In the genomic region with DNA sequence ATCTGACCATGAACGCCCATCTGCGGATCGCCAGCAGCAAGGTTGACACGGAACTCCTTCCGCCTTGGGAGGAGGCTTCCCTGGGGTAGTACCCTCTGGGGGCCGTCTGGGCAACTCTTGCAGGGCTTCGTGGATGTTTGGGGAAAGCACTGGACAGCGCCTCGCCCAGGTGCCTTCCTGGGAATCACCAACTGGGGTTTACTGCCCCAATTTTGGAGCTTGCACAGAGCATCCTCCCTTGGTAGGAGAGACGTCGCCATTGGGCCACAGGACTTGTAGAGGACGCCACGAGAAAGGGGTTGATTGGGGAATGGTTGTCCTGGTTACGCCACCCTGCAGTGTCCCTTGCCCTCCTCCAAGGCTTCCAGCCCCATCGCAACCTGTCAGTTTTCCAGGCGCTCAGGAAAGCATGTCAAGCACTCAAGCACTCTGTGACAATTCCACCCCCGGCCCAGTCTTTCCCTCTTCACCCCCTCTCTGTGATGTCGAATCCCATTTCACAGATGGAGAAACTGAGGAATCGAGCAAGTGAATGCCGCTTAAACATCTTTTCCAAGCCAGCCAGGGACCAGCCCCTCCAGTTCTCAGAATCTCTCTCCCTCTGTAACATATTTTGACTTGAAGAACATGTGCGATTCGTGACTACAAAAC, we compare ENCODE assay signal across 8 cellular contexts. TPM values are rescaled to one million over a fixed set of nuclear protein-coding genes. Genes with fewer than 3 reads are reported as not detected.
A peak's percentile ranks its signal among the peaks of the same experiment; 100 is the strongest.
DNase-seq lines count a peak whose midpoint lies in the region; ATAC-seq and TF ChIP-seq lines count a peak whose summit lies in the region.

No MANE protein-coding gene starts in this region.

- H3K4me3 Mint-ChIP-seq in type B pancreatic cell: peak overlapping the region; percentile 97

- TF ChIP-seq CTCF in coronary artery (IDR thresholded peaks at IDR 0.05) (no peak), type B pancreatic cell (conservative IDR thresholded peaks at IDR 0.05) (no peak)

- peak overlapping the region; percentile 84 for H3K4me3 ChIP-seq in coronary artery

- peak; percentile 41 for DNase-seq in EL
- peak; percentile 86 for DNase-seq in NCI-H69 (lab: John Stamatoyannopoulos, UW)
- DNase-seq in coronary artery (ENCODE audit: low spot score): peak; percentile 78
- peak; percentile 29 to 47 for DNase-seq in lung microvascular endothelial cell (ENCODE audit: low read depth in 2 of 2)
- DNase-seq in type B pancreatic cell (ENCODE audit: extremely low spot score, unreplicated experiment): peak; percentile 66
- DNase-seq in NOMO-1 treated with dmso at 0.1 percent for 144 hours (lab: John Stamatoyannopoulos, UW; ENCODE audit: unreplicated experiment): no peak
- DNase-seq in superior temporal gyrus (ENCODE audit: extremely low spot score): no peak

- peak overlapping the region; percentile 98 to 100 for H3K27ac ChIP-seq in coronary artery

- peaks cover 11% of the 10 kb centered on the region for H3K9me3 Mint-ChIP-seq in type B pancreatic cell

- ATAC-seq in HG02885 (IDR thresholded peaks at IDR 0.05; ENCODE audit: poor library complexity, unreplicated experiment): no peak

- peaks cover 10% of the 10 kb centered on the region for H3K36me3 Mint-ChIP-seq in type B pancreatic cell

- H3K27ac Mint-ChIP-seq in type B pancreatic cell: peak overlapping the region; percentile 95

- H3K4me1 Mint-ChIP-seq in type B pancreatic cell (ENCODE audit: unreplicated experiment): peaks cover 31% of the 10 kb centered on the region

- H3K27me3 Mint-ChIP-seq in type B pancreatic cell: peaks cover 50% of the 10 kb centered on the region

RNA-seq across cellular contexts. Expression of a gene that starts 0.9 kb away (rescaled TPM):
- total RNA-seq in lung microvascular endothelial cell (4.4 and 7.9 TPM in 2 replicates), type B pancreatic cell (ENCODE audit: low replicate concordance) (13.6 and 24.0 TPM in 2 replicates)

Comparison
In these comparisons a context has a peak if more than half of its experiments do, and no peak if none do; other contexts are left out.
1. DNase-seq: peak in EL (single experiment), NCI-H69 (single experiment), coronary artery (single experiment), lung microvascular endothelial cell (2 of 2) and type B pancreatic cell (single experiment); none in NOMO-1 treated with dmso at 0.1 percent for 144 hours (single experiment) and superior temporal gyrus (single experiment).